In genomic region chr5:58918015-58918729, GRCh38 we compare ENCODE assay signal across 18 cellular contexts.
DNase-seq lines count a peak whose midpoint lies in the region; ATAC-seq and TF ChIP-seq lines count a peak whose summit lies in the region.
"Had no signal": no experiment of that assay in that cellular context is flagged by ENCODE, and none has a peak within 500 bp of the region (broad histone marks: within the 10 kb centered on the region; RNA-seq: fewer than 3 reads in every experiment).

No MANE protein-coding gene starts in this region.

- H3K9me2 ChIP-seq in GM23338 (ENCODE audit: insufficient read depth), result peaks cover 10% of the 10 kb centered on the region

- H3K4me1 ChIP-seq in GM23338 (ENCODE audit: insufficient read depth), result peaks cover 50% of the 10 kb centered on the region

- H3K9me3 ChIP-seq in SK-N-MC (ENCODE audit: low read depth, low read length), result no peaks in the 10 kb centered on the region
- H3K9me3 ChIP-seq: A549 had no signal

- H4K20me1 ChIP-seq in GM23338 (replicated peaks; ENCODE audit: insufficient read depth), result no peaks in the 10 kb centered on the region

- H3K27ac ChIP-seq in GM23338 (ENCODE audit: low read depth) (no peak overlapping the region), SK-N-MC (no peak overlapping the region; the same call in 1 of the 2 replicates)
- H3K27ac ChIP-seq: 22Rv1, A549 had no signal

- H3K27ac Mint-ChIP-seq in GM23338 (no peak overlapping the region), nephron (peak overlapping the region; percentile 42 to 76 (median 56))
- H3K27ac Mint-ChIP-seq: CD14-positive monocyte; CD4-positive, alpha-beta memory T cell had no signal

- H2AFZ ChIP-seq in GM23338, result no peak overlapping the region

- H3K27me3 Mint-ChIP-seq in GM23338 (ENCODE audit: insufficient read depth, low read depth, poor library complexity), result peaks cover 2% of the 10 kb centered on the region
- peaks cover 6% of the 10 kb centered on the region for H3K27me3 Mint-ChIP-seq in nephron (ENCODE audit: low read depth)

- H3K4me2 ChIP-seq in GM23338, result peak overlapping the region; percentile 57
- H3K4me2 ChIP-seq: A549 had no signal

- DNase-seq in GM23338 (ENCODE audit: low spot score) (no peak), SK-N-MC (ENCODE audit: low read depth, low spot score) (peak; percentile 40), left colon (no peak), EL (no peak)
- DNase-seq in activated CD8-positive, alpha-beta memory T cell treated with anti-CD3 and anti-CD28 coated beads, Interleukin-2, amount 50 U/mL, for 48 hours, result no peak
- DNase-seq: AML-193; CD4-positive, alpha-beta memory T cell; DMS79 treated with DMSO at 0.1 percent for 48 hours; GOT3; H7 had no signal

- H3K36me3 Mint-ChIP-seq in GM23338 (ENCODE audit: low read depth), result no peaks in the 10 kb centered on the region
- no peaks in the 10 kb centered on the region for H3K36me3 Mint-ChIP-seq in nephron (ENCODE audit: low read depth)
- H3K36me3 Mint-ChIP-seq: CD14-positive monocyte; CD4-positive, alpha-beta memory T cell had no signal

- ATAC-seq in GM23338 (no peak), left colon (peak; percentile 69), HG03025 (IDR thresholded peaks at IDR 0.05; ENCODE audit: low FRiP score, unreplicated experiment) (no peak), GM18873 (IDR thresholded peaks at IDR 0.05; ENCODE audit: low FRiP score, unreplicated experiment) (no peak)
- ATAC-seq: A549, GM12878, HCT116 had no signal

- H3K4me3 ChIP-seq in GM23338 (no peak overlapping the region), SK-N-MC (peak overlapping the region; percentile 40; the same call in 1 of the 2 replicates)
- H3K4me3 ChIP-seq: A549, GM12878 had no signal

- no peak overlapping the region for H3K9ac ChIP-seq in SK-N-MC (ENCODE audit: insufficient read length)

- H3K4me3 Mint-ChIP-seq in GM23338 (no peak overlapping the region), nephron (no peak overlapping the region)
- H3K4me3 Mint-ChIP-seq: CD14-positive monocyte; CD4-positive, alpha-beta memory T cell had no signal

- H3F3A ChIP-seq in GM23338 (replicated peaks; ENCODE audit: low read depth), result no peaks in the 10 kb centered on the region

- H3K4me1 Mint-ChIP-seq in GM23338, result peaks cover 49% of the 10 kb centered on the region
- H3K4me1 Mint-ChIP-seq in nephron, result peaks cover 46% of the 10 kb centered on the region
- H3K4me1 Mint-ChIP-seq: CD4-positive, alpha-beta memory T cell had no signal

- no peak for TF ChIP-seq CTCF in GM23338 (conservative IDR thresholded peaks at IDR 0.05; ENCODE audit: low read depth in 2 of 2)
- no peak for TF ChIP-seq CTCF in nephron (IDR thresholded peaks at IDR 0.05; ENCODE audit: unreplicated experiment in 3 of 3)

- no peaks in the 10 kb centered on the region for H3K79me2 ChIP-seq in GM23338 (replicated peaks; ENCODE audit: insufficient read depth)

- H3K36me3 ChIP-seq in GM23338 (ENCODE audit: insufficient read depth), result no peaks in the 10 kb centered on the region
- no peaks in the 10 kb centered on the region for H3K36me3 ChIP-seq in SK-N-MC (ENCODE audit: insufficient read depth, low read length)

- H3K9me3 Mint-ChIP-seq in GM23338, result no peaks in the 10 kb centered on the region
- no peaks in the 10 kb centered on the region for H3K9me3 Mint-ChIP-seq in nephron
- H3K9me3 Mint-ChIP-seq: CD4-positive, alpha-beta memory T cell had no signal

- intact Hi-C loops in left colon (cut with DNase I, micrococcal nuclease), result no loop called here

- H3K27me3 ChIP-seq in GM23338 (ENCODE audit: insufficient read depth), result no peaks in the 10 kb centered on the region

TF ChIP-seq in GM23338, 12 proteins besides CTCF, POLR2A, EP300 and RAD21 (continues in another document):
- no peak for TF ChIP-seq STAT1 (IDR thresholded peaks at IDR 0.05; ENCODE audit: unreplicated experiment)
- TF ChIP-seq EZH2phosphoT487 (IDR thresholded peaks at IDR 0.05; ENCODE audit: unreplicated experiment), result no peak
- no peak for TF ChIP-seq ZNF331 (CRISPR knock-in tag; IDR thresholded peaks at IDR 0.05; ENCODE audit: low read depth)
- no peak for TF ChIP-seq NANOG (IDR thresholded peaks at IDR 0.05; ENCODE audit: borderline replicate concordance)
- no peak for TF ChIP-seq POLR2AphosphoS5 (IDR thresholded peaks at IDR 0.05; ENCODE audit: low read depth)
- no peak for TF ChIP-seq EZH2 (IDR thresholded peaks at IDR 0.05; ENCODE audit: low read depth, unreplicated experiment)
- no peak for TF ChIP-seq CREB1 (CRISPR knock-in tag; IDR thresholded peaks at IDR 0.05; ENCODE audit: low read depth)
- no peak for TF ChIP-seq ZNF114 (CRISPR knock-in tag; IDR thresholded peaks at IDR 0.05)
- no peak for TF ChIP-seq JUNB (IDR thresholded peaks at IDR 0.05; ENCODE audit: unreplicated experiment)
- no peak for TF ChIP-seq REST (IDR thresholded peaks at IDR 0.05; ENCODE audit: unreplicated experiment)
